ENCODE assay signal across 11 cellular contexts in the genomic region with DNA sequence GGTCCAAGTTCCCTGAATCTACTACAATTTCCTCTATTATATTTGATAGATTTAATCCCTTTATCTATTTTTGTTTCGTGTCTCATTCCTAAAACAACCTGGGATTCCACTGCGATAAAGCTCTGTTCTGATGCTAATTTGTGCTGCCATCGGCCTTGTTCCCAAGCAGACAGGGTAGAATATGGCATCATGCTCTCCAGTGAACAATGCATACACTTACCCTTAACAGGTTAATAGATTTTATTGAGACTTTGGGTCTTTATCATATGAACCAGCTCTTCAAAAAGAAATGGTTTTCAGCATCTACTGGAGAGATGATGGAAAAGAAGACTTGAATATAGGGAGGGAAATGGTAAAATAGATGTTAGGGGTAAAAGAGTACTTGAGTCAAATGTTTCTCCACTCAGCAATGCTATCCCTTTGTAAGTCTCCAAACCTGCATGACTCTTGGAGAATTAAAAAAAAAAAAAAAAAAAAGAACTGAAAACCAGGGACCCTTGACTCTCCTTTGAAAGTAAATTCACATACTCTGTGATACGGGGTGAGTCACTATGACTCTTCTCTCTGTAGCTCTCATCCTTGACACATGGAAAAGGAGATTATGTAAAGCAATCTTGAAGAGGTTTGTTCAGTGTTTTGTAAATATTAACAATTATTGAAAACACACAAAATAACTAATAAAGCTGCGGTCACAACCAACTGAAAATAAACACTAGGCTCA.
A peak's percentile ranks its signal among the peaks of the same experiment; 100 is the strongest.
DNase-seq lines count a peak whose midpoint lies in the region; ATAC-seq lines count a peak whose summit lies in the region.
"Had no signal": no experiment of that assay in that cellular context is flagged by ENCODE, and none has a peak within 500 bp of the region (broad histone marks: within the 10 kb centered on the region; RNA-seq: fewer than 3 reads in every experiment).

No MANE protein-coding gene starts in this region.

- ATAC-seq in HG02763 (IDR thresholded peaks at IDR 0.05; ENCODE audit: unreplicated experiment) (no peak), left cardiac atrium (no peak)

- H3K27ac ChIP-seq in caudate nucleus (ENCODE audit: low read depth, low read length), result peak overlapping the region; percentile 85

- intact Hi-C loops in left cardiac atrium (cut with DNase I), result no loop called here

- DNase-seq in NCI-H1417 (lab: John Stamatoyannopoulos, UW) (peak in 2 of 3 experiments; percentile 50 to 64), NCI-H1417 treated with DMSO at 0.1 percent for 48 hours (lab: John Stamatoyannopoulos, UW) (no peak), NCI-H187 (lab: John Stamatoyannopoulos, UW) (peak; percentile 17 to 35), caudate nucleus (lab: John Stamatoyannopoulos, UW) (no peak), pons (ENCODE audit: low spot score) (peak; percentile 64), left cardiac atrium (no peak), COLO668 (lab: John Stamatoyannopoulos, UW; ENCODE audit: unreplicated experiment) (no peak)
- DNase-seq: activated CD4-positive, alpha-beta T cell treated with anti-CD3 and anti-CD28 coated beads, Interleukin-2, amount 10 ng/mL, durations not matched to agents 24 days and 14 days; Right ventricle myocardium superior; stimulated activated CD4-positive, alpha-beta T cell treated with anti-CD3 and anti-CD28 coated beads, Interleukin-4, amount 100 ng/mL, for 1 hour had no signal

Comparison
In these comparisons a context has a peak if more than half of its experiments do, and no peak if none do; other contexts are left out.
1. DNase-seq: peak in NCI-H1417 (2 of 3), NCI-H187 (2 of 2) and pons (single experiment); none in NCI-H1417 treated with DMSO at 0.1 percent for 48 hours (single experiment), caudate nucleus (0 of 61), left cardiac atrium (single experiment) and COLO668 (single experiment).